8 cellular contexts compared by ENCODE assay signal in genomic region chr19:2969104-2969504, GRCh38. TPM values are rescaled to one million over a fixed set of nuclear protein-coding genes. Genes with fewer than 3 reads are reported as not detected.
DNase-seq lines count a peak whose midpoint lies in the region; ATAC-seq and TF ChIP-seq lines count a peak whose summit lies in the region.

No MANE protein-coding gene starts in this region.

- H3K27me3 Mint-ChIP-seq in stimulated activated naive B cell treated with anti-CD40 and anti-IgM and Interleukin-4, amounts not matched to agents 10 μg/mL and 1 μg/mL and 100 μg/mL, for 72 hours: peaks cover under 1% of the 10 kb centered on the region in 2 donors

- no peak for TF ChIP-seq CTCF in heart left ventricle (IDR thresholded peaks at IDR 0.05)

- TF ChIP-seq POLR2A in heart left ventricle (IDR thresholded peaks at IDR 0.05): peak in 1 of 2 donors; percentile 20

- TF ChIP-seq RAD21 in Ishikawa (IDR thresholded peaks at IDR 0.05; ENCODE audit: low read depth): no peak

- peak overlapping the region in 4 of 12 donors; percentile 5 to 11 (median 10) for H3K4me3 ChIP-seq in heart left ventricle

- ATAC-seq in heart left ventricle: peak; percentile 52 to 75 (median 64)
- peak; percentile 41 to 60 for ATAC-seq in stimulated activated naive B cell treated with anti-CD40 and anti-IgM and Interleukin-4, amounts not matched to agents 10 μg/mL and 1 μg/mL and 100 μg/mL, for 72 hours (replicated peaks)
- no peak for ATAC-seq in HG03521 (IDR thresholded peaks at IDR 0.05; ENCODE audit: unreplicated experiment)

- H3K36me3 ChIP-seq in heart left ventricle: no peaks in the 10 kb centered on the region

- WGBS in heart left ventricle, 4 donors: 7 to 19% (median 7%) methylated on average over 5 of the region's 5 CpGs

- H3K27ac ChIP-seq in heart left ventricle: peak overlapping the region; percentile 19 to 78 (median 68)

- H3K4me3 Mint-ChIP-seq in stimulated activated naive B cell treated with anti-CD40 and anti-IgM and Interleukin-4, amounts not matched to agents 10 μg/mL and 1 μg/mL and 100 μg/mL, for 72 hours: no peak overlapping the region

- no peak overlapping the region for H3K27ac Mint-ChIP-seq in stimulated activated naive B cell treated with anti-CD40 and anti-IgM and Interleukin-4, amounts not matched to agents 10 μg/mL and 1 μg/mL and 100 μg/mL, for 72 hours

- no peaks in the 10 kb centered on the region for H3K9me3 ChIP-seq in heart left ventricle

- H3K4me1 ChIP-seq in heart left ventricle: peaks cover 0 to 62% (median 46%) of the 10 kb centered on the region in 12 donors

- DNase-seq in NCI-H82 (lab: John Stamatoyannopoulos, UW): peak; percentile 63
- DNase-seq in heart left ventricle: peak in 4 of 5 donors; percentile 76 to 81 (median 79)
- DNase-seq in stimulated activated naive B cell treated with anti-CD40 and anti-IgM and Interleukin-4, amounts not matched to agents 10 μg/mL and 1 μg/mL and 100 μg/mL, for 72 hours: no peak
- no peak for DNase-seq in hepatic stellate cell (ENCODE audit: low spot score)
- no peak for DNase-seq in UCSD-AML1 (lab: John Stamatoyannopoulos, UW; ENCODE audit: unreplicated experiment)
- DNase-seq in Kasumi-1 (lab: John Stamatoyannopoulos, UW): no peak

- no peak for TF ChIP-seq EP300 in Ishikawa (IDR thresholded peaks at IDR 0.05; ENCODE audit: borderline replicate concordance)

- H3K36me3 Mint-ChIP-seq in stimulated activated naive B cell treated with anti-CD40 and anti-IgM and Interleukin-4, amounts not matched to agents 10 μg/mL and 1 μg/mL and 100 μg/mL, for 72 hours: no peaks in the 10 kb centered on the region

- no peaks in the 10 kb centered on the region for H3K9me3 Mint-ChIP-seq in stimulated activated naive B cell treated with anti-CD40 and anti-IgM and Interleukin-4, amounts not matched to agents 10 μg/mL and 1 μg/mL and 100 μg/mL, for 72 hours

- H3K27me3 ChIP-seq in heart left ventricle: no peaks in the 10 kb centered on the region

- intact Hi-C loops in heart left ventricle (cut with DNase I): loop anchor here in 2 of 10 donors (5.0 to 10.0 kb wide), 2 partner anchors 58 to 106 kb away; partner anchors contain the start of gene TLE2 (in 1 of the 2)

- H3K4me1 Mint-ChIP-seq in stimulated activated naive B cell treated with anti-CD40 and anti-IgM and Interleukin-4, amounts not matched to agents 10 μg/mL and 1 μg/mL and 100 μg/mL, for 72 hours: peaks cover 14 to 28% of the 10 kb centered on the region in 2 donors

TF ChIP-seq in Ishikawa, 13 proteins besides CTCF, POLR2A, EP300 and RAD21:
- TF ChIP-seq TEAD4 (IDR thresholded peaks at IDR 0.05) (no peak), NFIC (IDR thresholded peaks at IDR 0.05) (0 out of 2 replicates have a peak, but pooled peaks have one; percentile 21), CEBPB (IDR thresholded peaks at IDR 0.05) (no peak)
TF ChIP-seq in Ishikawa: peak in this region for 1.

RNA-seq across cellular contexts. Expression of gene TLE6, which starts 8.3 kb away (rescaled TPM):
- 1 to 10 TPM in 2 of 9 donors, under 1 TPM in 6, not detected in 1; 0.21 to 1.3 (median 0.57) TPM for total RNA-seq in heart left ventricle
- polyA plus RNA-seq in heart left ventricle: 1 to 10 TPM; 1.3 to 1.4 TPM

RNA-seq across cellular contexts. Expression of gene ZNF77, which starts 24.3 kb away (rescaled TPM):
- 1 to 10 TPM; 1.8 to 3.2 (median 2.3) TPM for total RNA-seq in heart left ventricle
- 1 to 10 TPM; 1.7 to 2.5 TPM for polyA plus RNA-seq in heart left ventricle

RNA-seq across cellular contexts. Expression of gene TLE2, which starts 60.0 kb away (rescaled TPM):
- 10 to 100 TPM; 34.6 to 75.1 (median 40.5) TPM for total RNA-seq in heart left ventricle
- 10 to 100 TPM; 36.0 to 41.4 TPM for polyA plus RNA-seq in heart left ventricle

Comparison
In these comparisons a context has a peak if more than half of its experiments do, and no peak if none do; other contexts are left out.
1. DNase-seq: peak in NCI-H82 (single experiment) and heart left ventricle (4 of 5); none in stimulated activated naive B cell treated with anti-CD40 and anti-IgM and Interleukin-4, amounts not matched to agents 10 μg/mL and 1 μg/mL and 100 μg/mL, for 72 hours (single experiment), hepatic stellate cell (single experiment), UCSD-AML1 (single experiment) and Kasumi-1 (0 of 2).